12 cellular contexts compared by ENCODE assay signal in the genomic region with DNA sequence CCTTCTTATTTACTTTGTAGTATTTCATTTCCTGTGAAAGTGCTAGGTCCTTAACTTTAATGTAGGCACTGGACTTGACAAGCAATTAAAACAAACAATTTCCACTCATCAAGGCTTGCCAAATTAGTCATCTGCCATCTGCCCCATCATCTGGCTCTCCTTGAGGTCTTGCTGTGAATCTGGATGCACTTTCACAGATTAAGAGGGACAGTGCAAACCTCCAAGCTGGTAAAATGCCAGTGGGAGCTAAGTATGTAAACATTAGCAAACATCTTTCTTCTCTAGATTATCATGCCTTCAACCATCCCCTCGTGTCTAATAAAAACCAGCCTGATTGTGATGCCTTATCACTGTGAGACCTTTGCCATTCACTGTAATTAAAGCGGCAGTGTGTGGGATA.
DNase-seq lines count a peak whose midpoint lies in the region; ATAC-seq and TF ChIP-seq lines count a peak whose summit lies in the region.
"Had no signal": no experiment of that assay in that cellular context is flagged by ENCODE, and none has a peak within 500 bp of the region (broad histone marks: within the 10 kb centered on the region; RNA-seq: fewer than 3 reads in every experiment).

No MANE protein-coding gene starts in this region.

- peak; percentile 61 for DNase-seq in A673 (ENCODE audit: low spot score)
- peak; percentile 90 for DNase-seq in NCI-H2171 treated with DMSO at 0.1 percent for 48 hours (lab: John Stamatoyannopoulos, UW)
- no peak for DNase-seq in sciatic nerve (ENCODE audit: low spot score)
- DNase-seq in GM19240 (ENCODE audit: insufficient read length, low spot score) = no peak
- DNase-seq: aorta, GOT3 had no signal

- H3K4me1 Mint-ChIP-seq in brain = peaks cover 11% of the 10 kb centered on the region

- H3K4me1 ChIP-seq in A673 (ENCODE audit: insufficient read depth, low read length, poor library complexity, severe bottlenecking) = peaks cover 12% of the 10 kb centered on the region

- H3K27me3 ChIP-seq in A673 (replicated peaks; ENCODE audit: insufficient read depth, low read depth, low read length, poor library complexity) = no peaks in the 10 kb centered on the region

- intact Hi-C loops in A673 (cut with micrococcal nuclease; ENCODE audit: unreplicated experiment) = no loop called here
- intact Hi-C loops in sciatic nerve (cut with DNase I) = no loop called here

- no peak overlapping the region for H3K27ac ChIP-seq in A673 (ENCODE audit: low read depth, low read length, poor library complexity, severe bottlenecking)
- H3K27ac ChIP-seq: epithelial cell of prostate, thoracic aorta had no signal

- H3K36me3 Mint-ChIP-seq in brain = no peaks in the 10 kb centered on the region

- no peak for TF ChIP-seq CTCF in A673 (conservative IDR thresholded peaks at IDR 0.05; ENCODE audit: low read depth, low read length)
- TF ChIP-seq CTCF in brain (conservative IDR thresholded peaks at IDR 0.05) = no peak

- no peak overlapping the region for H3K4me3 Mint-ChIP-seq in brain

- peaks cover 0 to 22% (median 0%) of the 10 kb centered on the region in 5 experiments for H3K9me3 Mint-ChIP-seq in brain

- no peaks in the 10 kb centered on the region for H3K9me3 ChIP-seq in A673 (ENCODE audit: low read depth, low read length, poor library complexity, severe bottlenecking)
- H3K9me3 ChIP-seq: thoracic aorta had no signal

- no peaks in the 10 kb centered on the region for H3K36me3 ChIP-seq in A673 (ENCODE audit: insufficient read depth, low read length, poor library complexity, severe bottlenecking)
- H3K36me3 ChIP-seq: thoracic aorta had no signal

- H3K27me3 Mint-ChIP-seq in brain = no peaks in the 10 kb centered on the region

- peak overlapping the region in 3 of 5 experiments; percentile 20 to 44 (median 42) for H3K27ac Mint-ChIP-seq in brain

- ATAC-seq in HG03432 (IDR thresholded peaks at IDR 0.05; ENCODE audit: unreplicated experiment) (peak; percentile 8), sciatic nerve (no peak), GM18498 (IDR thresholded peaks at IDR 0.05; ENCODE audit: unreplicated experiment) (no peak), GM18861 (IDR thresholded peaks at IDR 0.05; ENCODE audit: unreplicated experiment) (no peak)

- H3K4me3 ChIP-seq in A673 (ENCODE audit: low read depth, low read length, poor library complexity, severe bottlenecking) = no peak overlapping the region
- H3K4me3 ChIP-seq: thoracic aorta had no signal

- POLR2A ChIA-PET in A673 (lab: Charles Lee; ENCODE audit: low non-redundant PET) = no interaction called here

- CTCF ChIA-PET in A673 (lab: Charles Lee) = no interaction called here

- no TSS peak for BruUV-seq in A673 (replicated peaks; lab: Mats Ljungman, UMichigan)

Comparison
In these comparisons a context has a peak if more than half of its experiments do, and no peak if none do; other contexts are left out.
1. DNase-seq: peak in A673 (single experiment) and NCI-H2171 treated with DMSO at 0.1 percent for 48 hours (single experiment); none in sciatic nerve (single experiment) and GM19240 (single experiment).